Comparison of ENCODE assay signal across 9 cellular contexts in genomic region chrX:33336783-33337182, GRCh38.
DNase-seq lines count a peak whose midpoint lies in the region; FAIRE-seq and TF ChIP-seq lines count a peak whose summit lies in the region.
"Had no signal": no experiment of that assay in that cellular context is flagged by ENCODE, and none has a peak within 500 bp of the region (broad histone marks: within the 10 kb centered on the region; RNA-seq: fewer than 3 reads in every experiment).

No MANE protein-coding gene starts in this region.

- no peak overlapping the region for H3K27ac Mint-ChIP-seq in activated T-helper 2 cell treated with anti-CD3 and anti-CD28 coated beads, Interferon-gamma antibody, Interleukin-2, Interleukin-4, amounts not matched to agents 10 μg/mL and 5 μg/mL and 100 μg/mL, durations not matched to agents 14 hours and 24 hours and 36 hours
- H3K27ac Mint-ChIP-seq: T-helper 17 cell had no signal

- DNase-seq in DMS153 (lab: John Stamatoyannopoulos, UW) (peak; percentile 13), HTR-8/SVneo (ENCODE audit: insufficient read length, low spot score) (no peak), astrocyte of the cerebellum (ENCODE audit: low read depth) (no peak), lung microvascular endothelial cell (ENCODE audit: low read depth in 2 of 2) (peak; percentile 5 to 6), germinal center (ENCODE audit: low spot score) (no peak)
- DNase-seq in effector memory CD4-positive, alpha-beta T cell = no peak
- DNase-seq in activated T-helper 2 cell treated with anti-CD3 and anti-CD28 coated beads, Interferon-gamma antibody, Interleukin-2, Interleukin-4, amounts not matched to agents 10 μg/mL and 5 μg/mL and 100 μg/mL, durations not matched to agents 14 hours and 24 hours and 36 hours (ENCODE audit: low spot score) = no peak
- no peak for DNase-seq in effector CD4-positive, alpha-beta T cell
- DNase-seq: T-helper 17 cell had no signal

- H3K27me3 Mint-ChIP-seq in activated T-helper 2 cell treated with anti-CD3 and anti-CD28 coated beads, Interferon-gamma antibody, Interleukin-2, Interleukin-4, amounts not matched to agents 10 μg/mL and 5 μg/mL and 100 μg/mL, durations not matched to agents 14 hours and 24 hours and 36 hours (ENCODE audit: low read depth) = no peaks in the 10 kb centered on the region
- H3K27me3 Mint-ChIP-seq: T-helper 17 cell had no signal

- in situ Hi-C loops in astrocyte of the cerebellum (cut with HindIII; ENCODE audit: low sequenced_read_pairs) = no loop called here

- no peaks in the 10 kb centered on the region for H3K9me3 Mint-ChIP-seq in activated T-helper 2 cell treated with anti-CD3 and anti-CD28 coated beads, Interferon-gamma antibody, Interleukin-2, Interleukin-4, amounts not matched to agents 10 μg/mL and 5 μg/mL and 100 μg/mL, durations not matched to agents 14 hours and 24 hours and 36 hours

- peak; percentile 31 for TF ChIP-seq CTCF in astrocyte of the cerebellum (IDR thresholded peaks at IDR 0.05; ENCODE audit: low read depth, low read length, missing control alignments)

- intact Hi-C loops in activated T-helper 2 cell treated with anti-CD3 and anti-CD28 coated beads, Interferon-gamma antibody, Interleukin-2, Interleukin-4, amounts not matched to agents 10 μg/mL and 5 μg/mL and 100 μg/mL, durations not matched to agents 14 hours and 24 hours and 36 hours (cut with micrococcal nuclease) = no loop called here

- H3K36me3 Mint-ChIP-seq in activated T-helper 2 cell treated with anti-CD3 and anti-CD28 coated beads, Interferon-gamma antibody, Interleukin-2, Interleukin-4, amounts not matched to agents 10 μg/mL and 5 μg/mL and 100 μg/mL, durations not matched to agents 14 hours and 24 hours and 36 hours (ENCODE audit: low read depth) = no peaks in the 10 kb centered on the region

- no peaks in the 10 kb centered on the region for H3K9me3 ChIP-seq in effector memory CD4-positive, alpha-beta T cell (ENCODE audit: control insufficient read depth, low read length)

- no peak overlapping the region for H3K4me3 ChIP-seq in astrocyte of the cerebellum (ENCODE audit: low read depth, low read length)
- no peak overlapping the region for H3K4me3 ChIP-seq in effector memory CD4-positive, alpha-beta T cell (ENCODE audit: insufficient read depth, low read depth, low read length, poor library complexity, severe bottlenecking)

- H3K27ac ChIP-seq in effector memory CD4-positive, alpha-beta T cell (ENCODE audit: insufficient read depth, low read length, poor library complexity, severe bottlenecking) = no peak overlapping the region

- no peaks in the 10 kb centered on the region for H3K4me1 ChIP-seq in effector memory CD4-positive, alpha-beta T cell (ENCODE audit: control insufficient read depth, insufficient read depth, low read length, poor library complexity, severe bottlenecking)

- H3K4me1 Mint-ChIP-seq in activated T-helper 2 cell treated with anti-CD3 and anti-CD28 coated beads, Interferon-gamma antibody, Interleukin-2, Interleukin-4, amounts not matched to agents 10 μg/mL and 5 μg/mL and 100 μg/mL, durations not matched to agents 14 hours and 24 hours and 36 hours (ENCODE audit: low read depth) = no peaks in the 10 kb centered on the region
- H3K4me1 Mint-ChIP-seq: T-helper 17 cell had no signal

- H3K36me3 ChIP-seq in effector memory CD4-positive, alpha-beta T cell (ENCODE audit: control insufficient read depth, insufficient read depth, low read length) = no peaks in the 10 kb centered on the region

- FAIRE-seq in HTR-8/SVneo (lab: Jason Lieb, UNC) = peak; percentile 89

- H3K4me3 Mint-ChIP-seq in activated T-helper 2 cell treated with anti-CD3 and anti-CD28 coated beads, Interferon-gamma antibody, Interleukin-2, Interleukin-4, amounts not matched to agents 10 μg/mL and 5 μg/mL and 100 μg/mL, durations not matched to agents 14 hours and 24 hours and 36 hours (ENCODE audit: low read depth) = no peak overlapping the region
- H3K4me3 Mint-ChIP-seq: T-helper 17 cell had no signal

- H3K27me3 ChIP-seq in effector memory CD4-positive, alpha-beta T cell (replicated peaks; ENCODE audit: control insufficient read depth, insufficient read depth, low read length, poor library complexity, severe bottlenecking) = no peaks in the 10 kb centered on the region

Comparison
In these comparisons a context has a peak if more than half of its experiments do, and no peak if none do; other contexts are left out.
1. DNase-seq: peak in DMS153 (single experiment) and lung microvascular endothelial cell (2 of 2); none in HTR-8/SVneo (single experiment), astrocyte of the cerebellum (single experiment), effector memory CD4-positive, alpha-beta T cell (0 of 3), activated T-helper 2 cell treated with anti-CD3 and anti-CD28 coated beads, Interferon-gamma antibody, Interleukin-2, Interleukin-4, amounts not matched to agents 10 μg/mL and 5 μg/mL and 100 μg/mL, durations not matched to agents 14 hours and 24 hours and 36 hours (single experiment), germinal center (single experiment) and effector CD4-positive, alpha-beta T cell (single experiment).